ENCODE assay signal across 8 cellular contexts in the genomic region with DNA sequence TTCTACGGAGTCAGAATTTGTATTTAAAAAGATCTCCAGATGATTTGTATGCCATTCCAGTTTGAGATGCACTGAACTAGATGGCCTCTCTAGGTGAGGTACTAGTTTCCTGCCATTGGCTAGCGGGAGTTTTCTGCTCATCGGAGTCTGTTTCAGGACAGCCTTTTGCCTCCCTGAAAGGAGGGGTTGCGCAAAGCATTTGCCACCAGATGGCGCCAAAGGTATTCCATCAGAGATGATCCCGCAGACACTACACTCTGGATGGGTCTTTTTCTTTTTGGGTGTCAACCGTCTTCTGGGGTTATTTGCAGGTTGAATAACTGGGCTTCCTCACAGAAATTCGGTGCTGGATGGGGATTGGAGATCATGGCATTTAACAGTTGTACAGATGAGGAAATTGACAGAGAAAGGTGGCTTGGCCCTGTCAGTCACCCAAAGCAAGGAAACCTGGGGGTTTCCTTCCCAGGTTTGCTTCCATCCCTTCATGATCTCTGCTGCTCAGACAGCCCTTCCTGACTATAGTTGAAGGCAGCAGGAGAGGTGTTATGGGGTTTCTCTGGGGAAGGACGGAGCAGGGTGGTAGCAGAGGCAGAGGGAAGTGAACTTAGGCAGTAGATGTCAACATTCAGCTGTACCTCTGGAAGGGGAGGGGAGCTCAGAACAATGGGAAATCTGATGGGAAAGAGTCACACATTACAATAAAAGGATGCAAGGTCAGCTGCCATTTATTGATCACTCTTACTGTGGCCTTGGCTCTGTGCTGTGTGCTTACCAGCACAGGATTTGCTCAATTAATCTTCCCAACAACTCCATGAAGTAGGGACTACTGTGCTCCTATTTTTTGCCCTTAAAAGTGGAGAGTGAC.
DNase-seq lines count a peak whose midpoint lies in the region; ATAC-seq, FAIRE-seq and TF ChIP-seq lines count a peak whose summit lies in the region.

No MANE protein-coding gene starts in this region.

- TF ChIP-seq EP300 in suprapubic skin (IDR thresholded peaks at IDR 0.05), result no peak

- ATAC-seq in GM21619 (IDR thresholded peaks at IDR 0.05; ENCODE audit: unreplicated experiment), result peak; percentile 70
- peak; percentile 88 for ATAC-seq in activated T-cell treated with anti-CD3 and anti-CD28 coated beads, Interleukin-2, amount 50 U/mL, for 72 hours (replicated peaks in 1 of 2)
- peak; percentile 77 for ATAC-seq in omental fat pad (ENCODE audit: low FRiP score)

- H3K4me3 Mint-ChIP-seq in activated T-cell treated with anti-CD3 and anti-CD28 coated beads, Interleukin-2, amount 50 U/mL, for 72 hours, result no peak overlapping the region

- H3K36me3 Mint-ChIP-seq in activated T-cell treated with anti-CD3 and anti-CD28 coated beads, Interleukin-2, amount 50 U/mL, for 72 hours (ENCODE audit: insufficient read depth in 2 of 2), result no peaks in the 10 kb centered on the region

- H3K27me3 ChIP-seq in suprapubic skin, result no peaks in the 10 kb centered on the region

- peaks cover 10% of the 10 kb centered on the region for H3K4me1 Mint-ChIP-seq in activated T-cell treated with anti-CD3 and anti-CD28 coated beads, Interleukin-2, amount 50 U/mL, for 72 hours (ENCODE audit: low read depth)

- no peaks in the 10 kb centered on the region for H3K27me3 Mint-ChIP-seq in activated T-cell treated with anti-CD3 and anti-CD28 coated beads, Interleukin-2, amount 50 U/mL, for 72 hours (ENCODE audit: low read depth)

- no peak for TF ChIP-seq POLR2A in suprapubic skin (IDR thresholded peaks at IDR 0.05)

- 14% methylated on average over 9 of the region's 9 CpGs for WGBS in suprapubic skin

- no peaks in the 10 kb centered on the region for H3K9me3 ChIP-seq in suprapubic skin

- no peak overlapping the region for H3K4me3 ChIP-seq in Jurkat, Clone E6-1 (ENCODE audit: low read length)
- no peak overlapping the region for H3K4me3 ChIP-seq in fibroblast of villous mesenchyme (ENCODE audit: low read depth, low read length)
- H3K4me3 ChIP-seq in suprapubic skin, result no peak overlapping the region

- FAIRE-seq in RCC 7860 (lab: Jason Lieb, UNC), result no peak

- DNase-seq in DMS79 (lab: John Stamatoyannopoulos, UW) (peak; percentile 45), RCC 7860 (ENCODE audit: low spot score) (peak; percentile 52), fibroblast of villous mesenchyme (ENCODE audit: low read depth) (peak; percentile 83), omental fat pad (ENCODE audit: low spot score) (peak; percentile 95), suprapubic skin (ENCODE audit: low spot score in 2 of 2) (peak; percentile 90 to 93)
- peak; percentile 77 for DNase-seq in Jurkat, Clone E6-1 (ENCODE audit: low read depth, low spot score)
- peak; percentile 84 to 85 for DNase-seq in activated T-cell treated with anti-CD3 and anti-CD28 coated beads, Interleukin-2, amount 50 U/mL, for 72 hours

- H3K27ac ChIP-seq in suprapubic skin, result no peak overlapping the region

- H3K9me3 Mint-ChIP-seq in activated T-cell treated with anti-CD3 and anti-CD28 coated beads, Interleukin-2, amount 50 U/mL, for 72 hours, result no peaks in the 10 kb centered on the region

- TF ChIP-seq CTCF in fibroblast of villous mesenchyme (IDR thresholded peaks at IDR 0.05; ENCODE audit: insufficient read depth, low read depth, low read length) (peak; percentile 86), omental fat pad (IDR thresholded peaks at IDR 0.05) (peak in 1 of 3 donors; percentile 43), suprapubic skin (IDR thresholded peaks at IDR 0.05) (peak; percentile 70 to 80)

- H3K36me3 ChIP-seq in suprapubic skin, result no peaks in the 10 kb centered on the region

- H3K27ac Mint-ChIP-seq in activated T-cell treated with anti-CD3 and anti-CD28 coated beads, Interleukin-2, amount 50 U/mL, for 72 hours, result no peak overlapping the region

- peaks cover 22% of the 10 kb centered on the region for H3K4me1 ChIP-seq in suprapubic skin

Comparison
In these comparisons a context has a peak if more than half of its experiments do, and no peak if none do; other contexts are left out.
1. DNase-seq: peak in every context shown above with its lines; median percentile 95 in omental fat pad; 92 in suprapubic skin; 84 in activated T-cell treated with anti-CD3 and anti-CD28 coated beads, Interleukin-2, amount 50 U/mL, for 72 hours; 83 in fibroblast of villous mesenchyme; 77 in Jurkat, Clone E6-1; 52 in RCC 7860; 45 in DMS79.